Comparison of ENCODE assay signal across 20 cellular contexts in genomic region chr21:15203740-15204139, GRCh38.
"Had no signal": no experiment of that assay in that cellular context is flagged by ENCODE, and none has a peak within 500 bp of the region (broad histone marks: within the 10 kb centered on the region; RNA-seq: fewer than 3 reads in every experiment).

No MANE protein-coding gene starts in this region.

- H3K27me3 ChIP-seq: colonic mucosa, esophagus squamous epithelium, gastroesophageal sphincter, left lung, neutrophil, stomach had no signal

- H3K27ac ChIP-seq: colonic mucosa, esophagus squamous epithelium, gastroesophageal sphincter, left lung, neutrophil, psoas muscle, stomach had no signal

- H3K36me3 Mint-ChIP-seq: naive thymus-derived CD4-positive, alpha-beta T cell had no signal

- H3K4me3 Mint-ChIP-seq: naive thymus-derived CD4-positive, alpha-beta T cell had no signal

- H3K36me3 ChIP-seq: colonic mucosa, esophagus squamous epithelium, gastroesophageal sphincter, left lung, neutrophil, stomach had no signal

- H3K27ac Mint-ChIP-seq: naive thymus-derived CD4-positive, alpha-beta T cell had no signal

- H3K4me1 ChIP-seq: colonic mucosa, gastroesophageal sphincter, psoas muscle, stomach had no signal

- H3K9me3 ChIP-seq: colonic mucosa, esophagus squamous epithelium, gastroesophageal sphincter, left lung, neutrophil, psoas muscle, stomach had no signal

- H3K4me3 ChIP-seq: colonic mucosa, esophagus squamous epithelium, gastroesophageal sphincter, left lung, lung, psoas muscle, stomach had no signal

- DNase-seq: colonic mucosa; dermis blood vessel endothelial cell; esophagus squamous epithelium; foreskin fibroblast; glutamatergic neuron; hippocampal formation; kidney glomerular epithelial cell; left lung; mesenchymal stem cell; naive thymus-derived CD4-positive, alpha-beta T cell; psoas muscle; retina; small intestine; stimulated activated CD4-positive, alpha-beta T cell treated with anti-CD3 and anti-CD28 coated beads, Interleukin-12 subunit alpha, Interleukin-12 subunit beta, amount 100 ng/mL, for 4 hours; stimulated activated naive CD4-positive, alpha-beta T cell; stomach; trophoblast cell had no signal

- ATAC-seq: gastroesophageal sphincter; left lung; naive thymus-derived CD4-positive, alpha-beta T cell; psoas muscle had no signal
